In the genomic region with DNA sequence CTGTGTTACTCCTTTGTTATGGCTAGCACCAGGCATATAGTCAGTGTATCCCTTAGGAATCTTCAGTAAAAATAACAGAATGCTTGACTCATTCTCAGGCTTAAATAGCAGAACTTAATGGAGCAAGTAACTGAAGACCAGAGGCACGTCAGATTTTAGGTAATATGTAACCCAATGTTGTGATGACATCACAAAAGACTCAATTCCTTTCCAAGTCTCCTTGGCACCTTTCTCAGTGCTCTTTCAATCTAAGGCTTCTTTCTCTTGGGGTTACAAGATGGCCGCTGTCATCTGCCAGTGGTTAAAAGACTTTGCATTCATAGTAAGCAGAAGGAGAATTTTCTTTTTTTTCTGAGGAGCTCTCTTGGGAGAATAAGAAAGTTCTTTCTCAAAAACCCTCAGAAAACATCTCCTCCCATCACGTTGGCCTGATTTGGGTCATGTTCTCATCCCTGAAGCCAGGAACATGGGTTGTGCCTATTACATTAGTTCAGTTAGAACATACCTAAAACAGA, we compare ENCODE assay signal across 22 cellular contexts. TPM values are rescaled to one million over a fixed set of nuclear protein-coding genes. Genes with fewer than 3 reads are reported as not detected.
DNase-seq lines count a peak whose midpoint lies in the region; ATAC-seq, FAIRE-seq and TF ChIP-seq lines count a peak whose summit lies in the region.
"Had no signal": no experiment of that assay in that cellular context is flagged by ENCODE, and none has a peak within 500 bp of the region (broad histone marks: within the 10 kb centered on the region; RNA-seq: fewer than 3 reads in every experiment).

No MANE protein-coding gene starts in this region.

- DNase-seq in HCEC 1CT (peak; percentile 61), H1 (ENCODE audit: low read depth in 1 of 2, low spot score in 2 of 2) (no peak), iris pigment epithelial cell (ENCODE audit: low read depth) (peak; percentile 47), suprapubic skin (ENCODE audit: low spot score in 2 of 2) (peak in 1 of 2 donors; percentile 54), T1000 (lab: John Stamatoyannopoulos, UW) (no peak)
- DNase-seq in activated naive CD4-positive, alpha-beta T cell treated with Interleukin-2 at 50 U/mL for 16 hours: no peak
- DNase-seq: CD8-positive, alpha-beta memory T cell; KG1; naive thymus-derived CD8-positive, alpha-beta T cell; NCI-H1105; NCI-H2171 treated with DMSO at 0.1 percent for 48 hours; NCI-H82; retina; stimulated activated CD4-positive, alpha-beta T cell treated with anti-CD3 and anti-CD28 coated beads, Interleukin-2, amount 100 ng/mL, for 48 hours; stimulated activated CD8-positive, alpha-beta memory T cell treated with anti-CD3 and anti-CD28 coated beads, Interleukin-4, amount 100 ng/mL, for 48 hours; thyroid gland had no signal

- WGBS in H1 (ENCODE audit: extremely low coverage in 1 of 2, insufficient coverage in 1 of 2, insufficient read length in 1 of 2, insufficient replicate concordance in 2 of 2, low coverage in 1 of 2, low lambda C conversion rate in 2 of 2, missing lambda C conversion rate in 1 of 2), 2 experiments: 89% methylated on average over 3 of the region's 3 CpGs; no CpG with 5 or more reads in 1 of the 2 experiments
- 71% methylated on average over 3 of the region's 3 CpGs for WGBS in suprapubic skin

- no peak overlapping the region for H4K91ac ChIP-seq in H1 (replicated peaks; ENCODE audit: insufficient read length, low read length)

- no peak overlapping the region for H4K5ac ChIP-seq in H1 (ENCODE audit: insufficient read length, low read depth, low read length)

- H2BK5ac ChIP-seq in H1 (ENCODE audit: low read depth, low read length): no peak overlapping the region

- H3K4ac ChIP-seq in H1 (replicated peaks; ENCODE audit: insufficient read length, low read depth, low read length): no peak overlapping the region

- TF ChIP-seq POLR2A in H1 (IDR thresholded peaks at IDR 0.05; ENCODE audit: control extremely low read depth in 1 of 2, low read depth in 2 of 2, low read length in 2 of 2) (no peak), suprapubic skin (IDR thresholded peaks at IDR 0.05) (no peak)

- no peak overlapping the region for H2BK15ac ChIP-seq in H1 (ENCODE audit: low read length)

- H3K14ac ChIP-seq in H1 (ENCODE audit: insufficient read length): no peak overlapping the region

- no peak overlapping the region for H3K27ac ChIP-seq in H1 (ENCODE audit: low read depth, low read length)
- H3K27ac ChIP-seq in suprapubic skin: peak overlapping the region; percentile 86
- H3K27ac ChIP-seq: ascending aorta, thyroid gland had no signal

- H3K4me3 ChIP-seq in H1 (ENCODE audit: extremely low read depth in 1 of 4, insufficient read depth in 2 of 4, low read depth in 3 of 4, low read length in 4 of 4) (no peak overlapping the region), suprapubic skin (no peak overlapping the region)
- H3K4me3 ChIP-seq: ascending aorta, lung, thyroid gland had no signal

- H3K23ac ChIP-seq in H1 (ENCODE audit: insufficient read length): no peak overlapping the region

- no peak for TF ChIP-seq RAD21 in H1 (IDR thresholded peaks at IDR 0.05 in 1 of 2, conservative IDR thresholded peaks at IDR 0.05 in 1 of 2; ENCODE audit: low read depth in 2 of 2, low read length in 2 of 2)

- no peaks in the 10 kb centered on the region for H3K23me2 ChIP-seq in H1 (ENCODE audit: low read depth, low read length)

- H3K9me3 ChIP-seq in H1 (ENCODE audit: insufficient read depth in 2 of 2, low read depth in 1 of 2, low read length in 1 of 2): no peaks in the 10 kb centered on the region
- no peaks in the 10 kb centered on the region for H3K9me3 ChIP-seq in suprapubic skin
- H3K9me3 ChIP-seq: ascending aorta, thyroid gland had no signal

- H2AFZ ChIP-seq in H1 (ENCODE audit: low read length): peak overlapping the region; percentile 82

- H2BK120ac ChIP-seq in H1 (replicated peaks; ENCODE audit: low read depth, low read length): no peak overlapping the region

- no peaks in the 10 kb centered on the region for H3K79me1 ChIP-seq in H1 (ENCODE audit: low read depth, low read length)

- no peak overlapping the region for H3K18ac ChIP-seq in H1 (ENCODE audit: extremely low read depth, low read length)

- CTCF ChIA-PET in H1 (lab: Charles Lee; ENCODE audit: partially characterized antibody): no interaction called here

- no peak overlapping the region for H3K56ac ChIP-seq in H1 (replicated peaks; ENCODE audit: insufficient read length, low read depth, low read length)

- FAIRE-seq in H1 (lab: Jason Lieb, UNC): no peak
- FAIRE-seq: GM12891 had no signal

- H2BK12ac ChIP-seq in H1 (ENCODE audit: low read depth, low read length): no peak overlapping the region

- no peak for ATAC-seq in HG03097 (IDR thresholded peaks at IDR 0.05; ENCODE audit: low FRiP score, unreplicated experiment)
- ATAC-seq: esophagus mucosa; naive thymus-derived CD8-positive, alpha-beta T cell had no signal

- H3K27me3 ChIP-seq in H1 (replicated peaks in 1 of 4; ENCODE audit: control insufficient read depth in 3 of 4, extremely low read depth in 1 of 4, insufficient read depth in 3 of 4, low read length in 3 of 4) (no peaks in the 10 kb centered on the region), suprapubic skin (no peaks in the 10 kb centered on the region)
- H3K27me3 ChIP-seq: ascending aorta, thyroid gland had no signal

- no peak overlapping the region for H3K4me2 ChIP-seq in H1 (ENCODE audit: insufficient read depth in 1 of 2, low read depth in 2 of 2, low read length in 2 of 2)

- POLR2A ChIA-PET in H1 (lab: Charles Lee; ENCODE audit: partially characterized antibody): no interaction called here

- H4K8ac ChIP-seq in H1 (ENCODE audit: extremely low read depth, insufficient read depth, low read length): no peak overlapping the region

- H3K79me2 ChIP-seq in H1 (ENCODE audit: control insufficient read depth in 1 of 2, insufficient read depth in 2 of 2, low read length in 2 of 2): no peaks in the 10 kb centered on the region

- H3K9ac ChIP-seq in H1 (replicated peaks in 1 of 4; ENCODE audit: extremely low read depth in 1 of 4, low read depth in 3 of 4, low read length in 3 of 4): no peak overlapping the region

- no peak overlapping the region for H2AK5ac ChIP-seq in H1 (ENCODE audit: low read depth, low read length)

- no peaks in the 10 kb centered on the region for H4K20me1 ChIP-seq in H1 (replicated peaks in 1 of 2; ENCODE audit: control insufficient read depth in 1 of 2, insufficient read depth in 2 of 2, low read length in 2 of 2)

- TF ChIP-seq CTCF in H1 (IDR thresholded peaks at IDR 0.05; ENCODE audit: control extremely low read depth in 1 of 3, insufficient read depth in 1 of 3, low read depth in 1 of 3, low read length in 3 of 3): no peak
- no peak for TF ChIP-seq CTCF in suprapubic skin (IDR thresholded peaks at IDR 0.05)

- H2BK20ac ChIP-seq in H1 (ENCODE audit: low read length): no peak overlapping the region

- no peaks in the 10 kb centered on the region for H3K36me3 ChIP-seq in H1 (ENCODE audit: control insufficient read depth in 2 of 4, insufficient read depth in 4 of 4, low read length in 3 of 4)
- no peaks in the 10 kb centered on the region for H3K36me3 ChIP-seq in suprapubic skin
- H3K36me3 ChIP-seq: ascending aorta, thyroid gland had no signal

- H3K4me1 ChIP-seq in H1 (replicated peaks in 1 of 4; ENCODE audit: control insufficient read depth in 3 of 4, insufficient read depth in 4 of 4, low read length in 3 of 4): no peaks in the 10 kb centered on the region
- H3K4me1 ChIP-seq in suprapubic skin: peaks cover 5% of the 10 kb centered on the region
- H3K4me1 ChIP-seq: ascending aorta, thyroid gland had no signal

- TF ChIP-seq EP300 in H1 (IDR thresholded peaks at IDR 0.05; ENCODE audit: borderline replicate concordance in 1 of 2, low read depth in 2 of 2, low read length in 2 of 2) (no peak), suprapubic skin (IDR thresholded peaks at IDR 0.05) (no peak)

TF ChIP-seq in H1, 55 proteins besides CTCF, POLR2A, EP300 and RAD21:
- TF ChIP-seq, protein P1, sequence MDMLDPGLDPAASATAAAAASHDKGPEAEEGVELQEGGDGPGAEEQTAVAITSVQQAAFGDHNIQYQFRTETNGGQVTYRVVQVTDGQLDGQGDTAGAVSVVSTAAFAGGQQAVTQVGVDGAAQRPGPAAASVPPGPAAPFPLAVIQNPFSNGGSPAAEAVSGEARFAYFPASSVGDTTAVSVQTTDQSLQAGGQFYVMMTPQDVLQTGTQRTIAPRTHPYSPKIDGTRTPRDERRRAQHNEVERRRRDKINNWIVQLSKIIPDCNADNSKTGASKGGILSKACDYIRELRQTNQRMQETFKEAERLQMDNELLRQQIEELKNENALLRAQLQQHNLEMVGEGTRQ (IDR thresholded peaks at IDR 0.05; ENCODE audit: low read length): no peak
- 0 out of 2 replicates have a peak, but pooled peaks have one; percentile 38 for TF ChIP-seq YY1 (IDR thresholded peaks at IDR 0.05; ENCODE audit: low read depth, low read length)
TF ChIP-seq in H1: peak in this region for 1.

RNA-seq across cellular contexts. Expression of gene DCN, which starts 33.4 kb away (rescaled TPM):
- not detected in 2 replicates for total RNA-seq in H1 (2021; fragmentation: NEBNext Ultra II Directional; extraction: Animal tissue kit (Norgen Biotek cat#: 25700))
- polyA plus RNA-seq in H1 (2011; rRNA removed): not detected in 2 replicates
- polyA plus RNA-seq in H1 (2011; cell fraction: cytosol; rRNA removed): not detected
- not detected for polyA plus RNA-seq in H1 (2011; cell fraction: nucleus; rRNA removed)
- not detected in 4 replicates for polyA plus RNA-seq in H1 (2012, experiment 1 of 2)
- not detected for polyA plus RNA-seq in H1 (2012, experiment 2 of 2)
- not detected for polyA plus RNA-seq in H1 (2013, experiment 1 of 2)
- not detected for polyA plus RNA-seq in H1 (2013, experiment 2 of 2)
- not detected in 2 replicates for polyA minus RNA-seq in H1 (2011; rRNA and poly(A)+ RNA removed)
- not detected for polyA minus RNA-seq in H1 (2011; cell fraction: cytosol; rRNA and poly(A)+ RNA removed)
- not detected for polyA minus RNA-seq in H1 (2011; cell fraction: nucleus; rRNA and poly(A)+ RNA removed)
- total RNA-seq in suprapubic skin: 100 to 1,000 TPM; 549 to 589 (median 569) TPM
- total RNA-seq: CD8-positive, alpha-beta memory T cell; dermis microvascular lymphatic vessel endothelial cell; naive thymus-derived CD8-positive, alpha-beta T cell had no signal
- polyA plus RNA-seq: CD8-positive, alpha-beta memory T cell; naive thymus-derived CD8-positive, alpha-beta T cell had no signal

Comparison
In these comparisons a context has a peak if more than half of its experiments do, and no peak if none do; other contexts are left out.
1. DNase-seq: peak in HCEC 1CT (single experiment) and iris pigment epithelial cell (single experiment); none in H1 (0 of 2), activated naive CD4-positive, alpha-beta T cell treated with Interleukin-2 at 50 U/mL for 16 hours (single experiment) and T1000 (single experiment).
2. RNA of gene DCN, which starts 33.4 kb away (total RNA-seq): 549 to 589 TPM in suprapubic skin; not detected in H1; every median in the first group is over 100 times any median in the second.